2 cellular contexts compared by ENCODE assay signal in the genomic region with DNA sequence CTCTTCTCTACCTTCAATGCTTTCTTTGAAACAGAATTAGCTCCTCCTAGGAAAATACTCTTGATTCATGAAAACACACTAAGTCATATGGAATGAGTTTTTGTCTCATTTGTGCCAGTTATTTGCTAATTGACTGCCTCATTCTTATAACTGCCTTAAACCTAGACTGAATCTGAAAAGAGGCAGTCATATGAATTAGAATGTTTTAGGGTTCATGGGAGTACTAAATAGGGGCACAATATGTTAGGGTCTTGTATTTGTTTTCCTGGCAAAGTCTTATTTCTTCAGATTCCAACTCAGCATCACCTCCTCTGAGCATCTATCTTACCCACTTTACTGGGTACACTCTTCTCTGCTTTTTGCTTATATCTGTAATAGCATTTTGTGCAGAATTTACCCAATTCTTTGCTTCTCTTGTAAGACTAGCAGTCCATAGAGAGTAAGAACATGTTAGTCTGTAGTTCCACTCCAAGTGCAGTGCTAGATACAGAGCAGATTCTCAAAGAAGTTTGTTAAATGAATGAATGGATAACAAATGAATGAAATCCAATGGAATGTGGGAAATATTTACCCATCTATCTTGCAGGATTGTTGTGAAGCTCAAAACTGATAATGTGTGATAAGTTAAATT.
TF ChIP-seq lines count a peak whose summit lies in the region.

No MANE protein-coding gene starts in this region.

TF ChIP-seq in K562, 482 proteins besides CTCF, POLR2A, EP300 and RAD21:
- TF ChIP-seq SMAD4 (CRISPR knock-in tag; conservative IDR thresholded peaks at IDR 0.05) (no peak), POLR3G (IDR thresholded peaks at IDR 0.05; ENCODE audit: extremely low read depth, insufficient read length, insufficient replicate concordance) (no peak), MTA2 (IDR thresholded peaks at IDR 0.05; ENCODE audit: low read depth) (no peak), NFIX (CRISPR knock-in tag; IDR thresholded peaks at IDR 0.05; ENCODE audit: low read depth) (no peak), ZNF354B (CRISPR knock-in tag; IDR thresholded peaks at IDR 0.05) (no peak), HDAC8 (tag; IDR thresholded peaks at IDR 0.05) (no peak)
- TF ChIP-seq, protein P1, sequence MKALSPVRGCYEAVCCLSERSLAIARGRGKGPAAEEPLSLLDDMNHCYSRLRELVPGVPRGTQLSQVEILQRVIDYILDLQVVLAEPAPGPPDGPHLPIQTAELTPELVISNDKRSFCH (CRISPR knock-in tag; IDR thresholded peaks at IDR 0.05), result no peak
- TF ChIP-seq, protein P1 (tag; IDR thresholded peaks at IDR 0.05), result no peak

TF ChIP-seq in HepG2, 621 proteins besides CTCF, POLR2A, EP300 and RAD21:
- TF ChIP-seq ZNF354B (CRISPR knock-in tag; IDR thresholded peaks at IDR 0.05) (no peak), BHLHE40 (IDR thresholded peaks at IDR 0.05; ENCODE audit: low read length) (no peak), ZNF256 (CRISPR knock-in tag; conservative IDR thresholded peaks at IDR 0.05) (no peak), ZNF501 (CRISPR knock-in tag; IDR thresholded peaks at IDR 0.05) (no peak), TP53 (CRISPR knock-in tag; conservative IDR thresholded peaks at IDR 0.05) (no peak), ZNF747 (CRISPR knock-in tag; IDR thresholded peaks at IDR 0.05; ENCODE audit: borderline replicate concordance) (no peak), TCF7 (IDR thresholded peaks at IDR 0.05; ENCODE audit: low read depth) (no peak), SSRP1 (CRISPR knock-in tag; IDR thresholded peaks at IDR 0.05) (no peak), JDP2 (CRISPR knock-in tag; IDR thresholded peaks at IDR 0.05; ENCODE audit: borderline replicate concordance) (no peak), POLR2AphosphoS2 (IDR thresholded peaks at IDR 0.05; ENCODE audit: low read depth, low read length) (no peak), ZNF205 (CRISPR knock-in tag; IDR thresholded peaks at IDR 0.05) (no peak)
- TF ChIP-seq, protein P2, sequence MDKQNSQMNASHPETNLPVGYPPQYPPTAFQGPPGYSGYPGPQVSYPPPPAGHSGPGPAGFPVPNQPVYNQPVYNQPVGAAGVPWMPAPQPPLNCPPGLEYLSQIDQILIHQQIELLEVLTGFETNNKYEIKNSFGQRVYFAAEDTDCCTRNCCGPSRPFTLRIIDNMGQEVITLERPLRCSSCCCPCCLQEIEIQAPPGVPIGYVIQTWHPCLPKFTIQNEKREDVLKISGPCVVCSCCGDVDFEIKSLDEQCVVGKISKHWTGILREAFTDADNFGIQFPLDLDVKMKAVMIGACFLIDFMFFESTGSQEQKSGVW (CRISPR knock-in tag; IDR thresholded peaks at IDR 0.05; ENCODE audit: borderline replicate concordance), result no peak
- TF ChIP-seq, protein P3, sequence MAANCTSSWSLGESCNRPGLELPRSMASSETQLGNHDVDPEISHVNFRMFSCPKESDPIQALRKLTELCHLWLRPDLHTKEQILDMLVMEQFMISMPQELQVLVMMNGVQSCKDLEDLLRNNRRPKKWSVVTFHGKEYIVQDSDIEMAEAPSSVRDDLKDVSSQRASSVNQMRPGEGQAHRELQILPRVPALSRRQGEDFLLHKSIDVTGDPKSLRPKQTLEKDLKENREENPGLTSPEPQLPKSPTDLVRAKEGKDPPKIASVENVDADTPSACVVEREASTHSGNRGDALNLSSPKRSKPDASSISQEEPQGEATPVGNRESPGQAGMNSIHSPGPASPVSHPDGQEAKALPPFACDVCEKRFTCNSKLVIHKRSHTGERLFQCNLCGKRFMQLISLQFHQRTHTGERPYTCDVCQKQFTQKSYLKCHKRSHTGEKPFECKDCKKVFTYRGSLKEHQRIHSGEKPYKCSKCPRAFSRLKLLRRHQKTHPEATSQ (CRISPR knock-in tag; IDR thresholded peaks at IDR 0.05; ENCODE audit: borderline replicate concordance), result no peak
- TF ChIP-seq, protein P4, sequence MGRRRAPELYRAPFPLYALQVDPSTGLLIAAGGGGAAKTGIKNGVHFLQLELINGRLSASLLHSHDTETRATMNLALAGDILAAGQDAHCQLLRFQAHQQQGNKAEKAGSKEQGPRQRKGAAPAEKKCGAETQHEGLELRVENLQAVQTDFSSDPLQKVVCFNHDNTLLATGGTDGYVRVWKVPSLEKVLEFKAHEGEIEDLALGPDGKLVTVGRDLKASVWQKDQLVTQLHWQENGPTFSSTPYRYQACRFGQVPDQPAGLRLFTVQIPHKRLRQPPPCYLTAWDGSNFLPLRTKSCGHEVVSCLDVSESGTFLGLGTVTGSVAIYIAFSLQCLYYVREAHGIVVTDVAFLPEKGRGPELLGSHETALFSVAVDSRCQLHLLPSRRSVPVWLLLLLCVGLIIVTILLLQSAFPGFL (CRISPR knock-in tag; IDR thresholded peaks at IDR 0.05), result no peak
- TF ChIP-seq, protein P5, sequence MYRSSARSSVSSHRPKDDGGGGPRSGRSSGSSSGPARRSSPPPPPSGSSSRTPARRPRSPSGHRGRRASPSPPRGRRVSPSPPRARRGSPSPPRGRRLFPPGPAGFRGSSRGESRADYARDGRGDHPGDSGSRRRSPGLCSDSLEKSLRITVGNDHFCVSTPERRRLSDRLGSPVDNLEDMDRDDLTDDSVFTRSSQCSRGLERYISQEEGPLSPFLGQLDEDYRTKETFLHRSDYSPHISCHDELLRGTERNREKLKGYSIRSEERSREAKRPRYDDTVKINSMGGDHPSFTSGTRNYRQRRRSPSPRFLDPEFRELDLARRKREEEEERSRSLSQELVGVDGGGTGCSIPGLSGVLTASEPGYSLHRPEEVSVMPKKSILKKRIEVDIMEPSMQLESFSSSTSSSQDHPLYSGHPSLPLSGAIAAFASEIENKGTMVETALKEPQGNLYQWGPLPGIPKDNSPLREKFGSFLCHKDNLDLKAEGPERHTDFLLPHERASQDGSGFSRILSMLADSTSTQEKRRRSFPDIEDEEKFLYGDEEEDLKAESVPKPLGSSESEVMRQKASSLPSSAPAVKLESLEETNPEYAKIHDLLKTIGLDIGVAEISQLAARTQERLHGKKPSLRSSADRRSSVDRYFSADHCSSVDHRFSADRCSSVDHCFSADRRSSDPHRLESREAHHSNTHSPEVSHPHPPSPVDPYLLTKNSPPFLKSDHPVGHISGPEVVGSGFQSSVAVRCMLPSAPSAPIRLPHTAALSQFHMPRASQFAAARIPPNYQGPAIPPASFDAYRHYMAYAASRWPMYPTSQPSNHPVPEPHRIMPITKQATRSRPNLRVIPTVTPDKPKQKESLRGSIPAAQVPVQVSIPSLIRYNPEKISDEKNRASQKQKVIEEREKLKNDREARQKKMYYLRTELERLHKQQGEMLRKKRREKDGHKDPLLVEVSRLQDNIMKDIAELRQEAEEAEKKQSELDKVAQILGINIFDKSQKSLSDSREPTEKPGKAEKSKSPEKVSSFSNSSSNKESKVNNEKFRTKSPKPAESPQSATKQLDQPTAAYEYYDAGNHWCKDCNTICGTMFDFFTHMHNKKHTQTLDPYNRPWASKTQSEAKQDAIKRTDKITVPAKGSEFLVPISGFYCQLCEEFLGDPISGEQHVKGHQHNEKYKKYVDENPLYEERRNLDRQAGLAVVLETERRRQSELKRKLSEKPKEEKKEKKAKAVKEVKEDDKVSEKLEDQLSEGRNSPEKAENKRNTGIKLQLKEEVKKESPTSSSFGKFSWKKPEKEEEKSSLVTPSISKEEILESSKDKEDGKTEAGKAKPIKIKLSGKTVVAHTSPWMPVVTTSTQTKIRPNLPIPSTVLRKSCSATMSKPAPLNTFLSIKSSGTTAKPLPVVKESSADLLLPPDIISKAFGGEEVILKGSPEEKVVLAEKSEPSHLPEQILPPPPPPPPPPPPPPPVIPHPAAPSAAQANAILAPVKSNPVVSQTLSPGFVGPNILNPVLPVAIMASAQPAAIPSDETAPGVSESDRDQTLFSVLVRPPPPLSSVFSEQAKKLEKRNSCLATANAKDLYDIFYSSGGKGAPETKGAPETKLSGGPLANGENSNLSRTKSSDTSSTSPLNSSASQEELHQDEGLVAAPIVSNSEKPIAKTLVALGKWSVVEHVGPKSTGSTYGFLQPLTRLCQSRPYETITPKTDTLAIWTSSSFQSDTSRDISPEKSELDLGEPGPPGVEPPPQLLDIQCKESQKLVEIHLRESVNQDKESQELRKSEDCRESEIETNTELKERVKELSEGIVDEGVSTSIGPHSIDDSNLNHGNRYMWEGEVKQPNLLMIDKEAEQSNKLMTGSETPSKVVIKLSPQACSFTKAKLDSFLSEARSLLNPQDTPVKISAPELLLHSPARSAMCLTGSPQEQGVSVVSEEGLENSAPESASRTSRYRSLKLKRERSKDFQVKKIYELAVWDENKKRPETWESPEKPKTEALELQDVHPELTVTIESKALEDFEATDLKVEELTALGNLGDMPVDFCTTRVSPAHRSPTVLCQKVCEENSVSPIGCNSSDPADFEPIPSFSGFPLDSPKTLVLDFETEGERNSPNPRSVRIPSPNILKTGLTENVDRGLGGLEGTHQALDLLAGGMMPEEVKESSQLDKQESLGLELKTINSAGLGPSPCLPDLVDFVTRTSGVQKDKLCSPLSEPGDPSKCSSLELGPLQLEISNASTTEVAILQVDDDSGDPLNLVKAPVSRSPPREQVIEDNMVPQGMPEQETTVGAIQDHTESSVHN (CRISPR knock-in tag; IDR thresholded peaks at IDR 0.05), result no peak
